ENCODE assay signal across 1 cellular context in the genomic region with DNA sequence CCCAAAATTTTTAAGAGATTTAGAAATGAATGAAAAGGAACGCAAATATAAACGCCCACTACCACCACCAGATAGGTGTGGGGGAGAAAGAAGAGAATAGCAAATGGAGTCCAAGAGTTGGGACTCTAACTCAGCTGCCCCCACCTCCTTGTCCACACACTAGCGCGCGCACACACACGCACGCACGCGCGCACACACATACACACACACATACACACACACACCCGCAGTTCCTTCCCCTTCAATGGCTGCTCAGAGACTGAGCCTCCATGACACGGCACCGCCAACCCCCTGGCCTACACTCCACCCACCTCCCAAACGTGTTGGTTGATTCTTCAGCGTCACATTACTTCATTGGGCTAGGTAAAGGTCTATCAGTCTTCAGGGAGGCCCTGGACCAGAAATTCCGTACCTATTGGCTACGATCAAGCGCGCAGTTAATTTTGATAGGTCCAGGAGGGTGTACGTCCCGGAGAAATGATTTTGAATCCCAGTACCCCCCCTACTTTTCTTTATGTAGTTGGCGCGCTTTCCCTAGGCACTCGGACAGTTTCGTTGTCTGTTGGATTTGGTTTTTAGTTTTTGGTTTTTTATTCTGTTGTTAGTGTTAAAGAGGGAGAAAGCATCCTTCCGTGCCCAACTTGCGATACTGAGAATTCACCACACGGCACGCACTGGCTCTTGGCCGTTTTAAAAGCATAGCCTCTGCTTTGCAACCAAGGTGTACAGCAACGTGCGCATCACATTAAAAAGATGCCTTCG.
TF ChIP-seq lines count a peak whose summit lies in the region.

TSS of gene ANP32E (minus strand) at position 261 of the 762 bp plus-strand sequence. CDS start 326 bp downstream, outside the sequence.

TF ChIP-seq in K562, 482 proteins besides CTCF, POLR2A, EP300 and RAD21 (continued from another document and continues in another):
- TF ChIP-seq, protein P1, sequence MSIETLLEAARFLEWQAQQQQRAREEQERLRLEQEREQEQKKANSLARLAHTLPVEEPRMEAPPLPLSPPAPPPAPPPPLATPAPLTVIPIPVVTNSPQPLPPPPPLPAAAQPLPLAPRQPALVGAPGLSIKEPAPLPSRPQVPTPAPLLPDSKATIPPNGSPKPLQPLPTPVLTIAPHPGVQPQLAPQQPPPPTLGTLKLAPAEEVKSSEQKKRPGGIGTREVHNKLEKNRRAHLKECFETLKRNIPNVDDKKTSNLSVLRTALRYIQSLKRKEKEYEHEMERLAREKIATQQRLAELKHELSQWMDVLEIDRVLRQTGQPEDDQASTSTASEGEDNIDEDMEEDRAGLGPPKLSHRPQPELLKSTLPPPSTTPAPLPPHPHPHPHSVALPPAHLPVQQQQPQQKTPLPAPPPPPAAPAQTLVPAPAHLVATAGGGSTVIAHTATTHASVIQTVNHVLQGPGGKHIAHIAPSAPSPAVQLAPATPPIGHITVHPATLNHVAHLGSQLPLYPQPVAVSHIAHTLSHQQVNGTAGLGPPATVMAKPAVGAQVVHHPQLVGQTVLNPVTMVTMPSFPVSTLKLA (conservative IDR thresholded peaks at IDR 0.05) = peak; percentile 54 to 79; a peak in 3 of 4 replicates
- TF ChIP-seq TOE1 (IDR thresholded peaks at IDR 0.05; ENCODE audit: borderline replicate concordance) = peak; percentile 89
- peak; percentile 87; the same call in 1 of the 2 replicates for TF ChIP-seq TOE1 (CRISPR knock-in tag; IDR thresholded peaks at IDR 0.05; ENCODE audit: borderline replicate concordance, low read depth)
- no peak for TF ChIP-seq RBM34 (IDR thresholded peaks at IDR 0.05; ENCODE audit: borderline replicate concordance, insufficient read depth, low read length)
- TF ChIP-seq NFRKB (IDR thresholded peaks at IDR 0.05; ENCODE audit: low read depth) = peak; percentile 99
- TF ChIP-seq SMARCC2 (IDR thresholded peaks at IDR 0.05; ENCODE audit: low read depth) = peak; percentile 19; the same call in 1 of the 2 replicates
- TF ChIP-seq HDAC1 (IDR thresholded peaks at IDR 0.05) = peak; percentile 64 to 88; a peak in 3 of 4 replicates
- peak; percentile 98 for TF ChIP-seq SETDB1 (IDR thresholded peaks at IDR 0.05; ENCODE audit: low read length)
- TF ChIP-seq BRD4 (IDR thresholded peaks at IDR 0.05) = peak; percentile 97
- TF ChIP-seq HMG20B (CRISPR knock-in tag; IDR thresholded peaks at IDR 0.05) = no peak
- no peak for TF ChIP-seq ZNF224 (CRISPR knock-in tag; IDR thresholded peaks at IDR 0.05)
- TF ChIP-seq TFAM (CRISPR knock-in tag; conservative IDR thresholded peaks at IDR 0.05) = no peak
- peak in 1 of 2 experiments; percentile 31; a peak in 1 of 4 replicates for TF ChIP-seq ZMIZ1 (IDR thresholded peaks at IDR 0.05; ENCODE audit: low read depth in 2 of 2, low read length in 2 of 2)
- TF ChIP-seq CHCHD3 (CRISPR knock-in tag; IDR thresholded peaks at IDR 0.05) = no peak
- TF ChIP-seq ZEB2 (IDR thresholded peaks at IDR 0.05) = peak; percentile 66
- TF ChIP-seq, protein P2, sequence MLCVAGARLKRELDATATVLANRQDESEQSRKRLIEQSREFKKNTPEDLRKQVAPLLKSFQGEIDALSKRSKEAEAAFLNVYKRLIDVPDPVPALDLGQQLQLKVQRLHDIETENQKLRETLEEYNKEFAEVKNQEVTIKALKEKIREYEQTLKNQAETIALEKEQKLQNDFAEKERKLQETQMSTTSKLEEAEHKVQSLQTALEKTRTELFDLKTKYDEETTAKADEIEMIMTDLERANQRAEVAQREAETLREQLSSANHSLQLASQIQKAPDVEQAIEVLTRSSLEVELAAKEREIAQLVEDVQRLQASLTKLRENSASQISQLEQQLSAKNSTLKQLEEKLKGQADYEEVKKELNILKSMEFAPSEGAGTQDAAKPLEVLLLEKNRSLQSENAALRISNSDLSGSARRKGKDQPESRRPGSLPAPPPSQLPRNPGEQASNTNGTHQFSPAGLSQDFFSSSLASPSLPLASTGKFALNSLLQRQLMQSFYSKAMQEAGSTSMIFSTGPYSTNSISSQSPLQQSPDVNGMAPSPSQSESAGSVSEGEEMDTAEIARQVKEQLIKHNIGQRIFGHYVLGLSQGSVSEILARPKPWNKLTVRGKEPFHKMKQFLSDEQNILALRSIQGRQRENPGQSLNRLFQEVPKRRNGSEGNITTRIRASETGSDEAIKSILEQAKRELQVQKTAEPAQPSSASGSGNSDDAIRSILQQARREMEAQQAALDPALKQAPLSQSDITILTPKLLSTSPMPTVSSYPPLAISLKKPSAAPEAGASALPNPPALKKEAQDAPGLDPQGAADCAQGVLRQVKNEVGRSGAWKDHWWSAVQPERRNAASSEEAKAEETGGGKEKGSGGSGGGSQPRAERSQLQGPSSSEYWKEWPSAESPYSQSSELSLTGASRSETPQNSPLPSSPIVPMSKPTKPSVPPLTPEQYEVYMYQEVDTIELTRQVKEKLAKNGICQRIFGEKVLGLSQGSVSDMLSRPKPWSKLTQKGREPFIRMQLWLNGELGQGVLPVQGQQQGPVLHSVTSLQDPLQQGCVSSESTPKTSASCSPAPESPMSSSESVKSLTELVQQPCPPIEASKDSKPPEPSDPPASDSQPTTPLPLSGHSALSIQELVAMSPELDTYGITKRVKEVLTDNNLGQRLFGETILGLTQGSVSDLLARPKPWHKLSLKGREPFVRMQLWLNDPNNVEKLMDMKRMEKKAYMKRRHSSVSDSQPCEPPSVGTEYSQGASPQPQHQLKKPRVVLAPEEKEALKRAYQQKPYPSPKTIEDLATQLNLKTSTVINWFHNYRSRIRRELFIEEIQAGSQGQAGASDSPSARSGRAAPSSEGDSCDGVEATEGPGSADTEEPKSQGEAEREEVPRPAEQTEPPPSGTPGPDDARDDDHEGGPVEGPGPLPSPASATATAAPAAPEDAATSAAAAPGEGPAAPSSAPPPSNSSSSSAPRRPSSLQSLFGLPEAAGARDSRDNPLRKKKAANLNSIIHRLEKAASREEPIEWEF (CRISPR knock-in tag; IDR thresholded peaks at IDR 0.05) = no peak
- TF ChIP-seq ATF6 (CRISPR knock-in tag; IDR thresholded peaks at IDR 0.05) = no peak
- peak; percentile 52 for TF ChIP-seq LEF1 (IDR thresholded peaks at IDR 0.05)
- TF ChIP-seq, protein P3, sequence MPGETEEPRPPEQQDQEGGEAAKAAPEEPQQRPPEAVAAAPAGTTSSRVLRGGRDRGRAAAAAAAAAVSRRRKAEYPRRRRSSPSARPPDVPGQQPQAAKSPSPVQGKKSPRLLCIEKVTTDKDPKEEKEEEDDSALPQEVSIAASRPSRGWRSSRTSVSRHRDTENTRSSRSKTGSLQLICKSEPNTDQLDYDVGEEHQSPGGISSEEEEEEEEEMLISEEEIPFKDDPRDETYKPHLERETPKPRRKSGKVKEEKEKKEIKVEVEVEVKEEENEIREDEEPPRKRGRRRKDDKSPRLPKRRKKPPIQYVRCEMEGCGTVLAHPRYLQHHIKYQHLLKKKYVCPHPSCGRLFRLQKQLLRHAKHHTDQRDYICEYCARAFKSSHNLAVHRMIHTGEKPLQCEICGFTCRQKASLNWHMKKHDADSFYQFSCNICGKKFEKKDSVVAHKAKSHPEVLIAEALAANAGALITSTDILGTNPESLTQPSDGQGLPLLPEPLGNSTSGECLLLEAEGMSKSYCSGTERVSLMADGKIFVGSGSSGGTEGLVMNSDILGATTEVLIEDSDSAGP (CRISPR knock-in tag; IDR thresholded peaks at IDR 0.05) = no peak
- TF ChIP-seq ZNF239 (CRISPR knock-in tag; IDR thresholded peaks at IDR 0.05) = no peak
- no peak for TF ChIP-seq CBX8 (IDR thresholded peaks at IDR 0.05; ENCODE audit: borderline replicate concordance, extremely low read depth, low read depth, low read length, poor library complexity, severe bottlenecking)
- TF ChIP-seq ZNF785 (CRISPR knock-in tag; IDR thresholded peaks at IDR 0.05) = no peak
- TF ChIP-seq FOS (IDR thresholded peaks at IDR 0.05; ENCODE audit: extremely low read depth, insufficient read length) = peak; percentile 98
- peak; percentile 84 for TF ChIP-seq POLR2G (IDR thresholded peaks at IDR 0.05; ENCODE audit: low read depth, low read length)
- TF ChIP-seq POU5F1 (IDR thresholded peaks at IDR 0.05; ENCODE audit: borderline replicate concordance, low read depth, low read length, partially characterized antibody) = no peak
- TF ChIP-seq HDAC3 (IDR thresholded peaks at IDR 0.05; ENCODE audit: borderline replicate concordance, partially characterized antibody) = no peak
- peak; percentile 37 for TF ChIP-seq PHF20 (IDR thresholded peaks at IDR 0.05; ENCODE audit: partially characterized antibody)
- no peak for TF ChIP-seq HDAC6 (IDR thresholded peaks at IDR 0.05; ENCODE audit: low read depth, low read length)
- TF ChIP-seq MTF1 (CRISPR knock-in tag; IDR thresholded peaks at IDR 0.05; ENCODE audit: borderline replicate concordance) = no peak
- peak; percentile 53 for TF ChIP-seq BCOR (IDR thresholded peaks at IDR 0.05)
- TF ChIP-seq, protein P4, sequence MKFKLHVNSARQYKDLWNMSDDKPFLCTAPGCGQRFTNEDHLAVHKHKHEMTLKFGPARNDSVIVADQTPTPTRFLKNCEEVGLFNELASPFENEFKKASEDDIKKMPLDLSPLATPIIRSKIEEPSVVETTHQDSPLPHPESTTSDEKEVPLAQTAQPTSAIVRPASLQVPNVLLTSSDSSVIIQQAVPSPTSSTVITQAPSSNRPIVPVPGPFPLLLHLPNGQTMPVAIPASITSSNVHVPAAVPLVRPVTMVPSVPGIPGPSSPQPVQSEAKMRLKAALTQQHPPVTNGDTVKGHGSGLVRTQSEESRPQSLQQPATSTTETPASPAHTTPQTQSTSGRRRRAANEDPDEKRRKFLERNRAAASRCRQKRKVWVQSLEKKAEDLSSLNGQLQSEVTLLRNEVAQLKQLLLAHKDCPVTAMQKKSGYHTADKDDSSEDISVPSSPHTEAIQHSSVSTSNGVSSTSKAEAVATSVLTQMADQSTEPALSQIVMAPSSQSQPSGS (CRISPR knock-in tag; IDR thresholded peaks at IDR 0.05) = no peak
- TF ChIP-seq SOX6 (IDR thresholded peaks at IDR 0.05) = peak; percentile 47; the same call in 1 of the 2 replicates
- TF ChIP-seq MCM2 (IDR thresholded peaks at IDR 0.05; ENCODE audit: low read depth) = no peak
- TF ChIP-seq SIX5 (IDR thresholded peaks at IDR 0.05; ENCODE audit: borderline replicate concordance in 1 of 2, insufficient read depth in 1 of 2, low read depth in 1 of 2, low read length in 2 of 2) = no peak
- TF ChIP-seq, protein P5, sequence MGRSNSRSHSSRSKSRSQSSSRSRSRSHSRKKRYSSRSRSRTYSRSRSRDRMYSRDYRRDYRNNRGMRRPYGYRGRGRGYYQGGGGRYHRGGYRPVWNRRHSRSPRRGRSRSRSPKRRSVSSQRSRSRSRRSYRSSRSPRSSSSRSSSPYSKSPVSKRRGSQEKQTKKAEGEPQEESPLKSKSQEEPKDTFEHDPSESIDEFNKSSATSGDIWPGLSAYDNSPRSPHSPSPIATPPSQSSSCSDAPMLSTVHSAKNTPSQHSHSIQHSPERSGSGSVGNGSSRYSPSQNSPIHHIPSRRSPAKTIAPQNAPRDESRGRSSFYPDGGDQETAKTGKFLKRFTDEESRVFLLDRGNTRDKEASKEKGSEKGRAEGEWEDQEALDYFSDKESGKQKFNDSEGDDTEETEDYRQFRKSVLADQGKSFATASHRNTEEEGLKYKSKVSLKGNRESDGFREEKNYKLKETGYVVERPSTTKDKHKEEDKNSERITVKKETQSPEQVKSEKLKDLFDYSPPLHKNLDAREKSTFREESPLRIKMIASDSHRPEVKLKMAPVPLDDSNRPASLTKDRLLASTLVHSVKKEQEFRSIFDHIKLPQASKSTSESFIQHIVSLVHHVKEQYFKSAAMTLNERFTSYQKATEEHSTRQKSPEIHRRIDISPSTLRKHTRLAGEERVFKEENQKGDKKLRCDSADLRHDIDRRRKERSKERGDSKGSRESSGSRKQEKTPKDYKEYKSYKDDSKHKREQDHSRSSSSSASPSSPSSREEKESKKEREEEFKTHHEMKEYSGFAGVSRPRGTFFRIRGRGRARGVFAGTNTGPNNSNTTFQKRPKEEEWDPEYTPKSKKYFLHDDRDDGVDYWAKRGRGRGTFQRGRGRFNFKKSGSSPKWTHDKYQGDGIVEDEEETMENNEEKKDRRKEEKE (IDR thresholded peaks at IDR 0.05; ENCODE audit: borderline replicate concordance in 1 of 2, control insufficient read depth in 1 of 2, low read depth in 2 of 2, low read length in 1 of 2) = 0 out of 4 replicates have a peak, but pooled peaks of 1 of the 2 experiments have one; percentile 17
- no peak for TF ChIP-seq SAFB (IDR thresholded peaks at IDR 0.05; ENCODE audit: borderline replicate concordance, low read depth, low read length)
- no peak for TF ChIP-seq NR3C1 (CRISPR knock-in tag; IDR thresholded peaks at IDR 0.05)
- TF ChIP-seq TAF7 (tag; IDR thresholded peaks at IDR 0.05) = peak; percentile 100
- no peak for TF ChIP-seq CBFB (CRISPR knock-in tag; IDR thresholded peaks at IDR 0.05)
- TF ChIP-seq C11orf30 (IDR thresholded peaks at IDR 0.05; ENCODE audit: low read depth) = 0 out of 2 replicates have a peak, but pooled peaks have one; percentile 9
- peak; percentile 94 for TF ChIP-seq L3MBTL2 (IDR thresholded peaks at IDR 0.05)
- TF ChIP-seq MBD2 (IDR thresholded peaks at IDR 0.05; ENCODE audit: borderline replicate concordance, low read depth) = peak; percentile 98
